ENCODE assay signal across 16 cellular contexts in genomic region chr14:97719043-97719442, GRCh38.
DNase-seq lines count a peak whose midpoint lies in the region; ATAC-seq lines count a peak whose summit lies in the region.
"Had no signal": no experiment of that assay in that cellular context is flagged by ENCODE, and none has a peak within 500 bp of the region (broad histone marks: within the 10 kb centered on the region; RNA-seq: fewer than 3 reads in every experiment).

No MANE protein-coding gene starts in this region.

- H3K4me3 ChIP-seq in thymus (ENCODE audit: low read length) = peak overlapping the region; percentile 25
- H3K4me3 ChIP-seq: K562 had no signal

- intact Hi-C loops in activated CD4-positive, alpha-beta T cell treated with anti-CD3 and anti-CD28 coated beads for 36 hours (cut with DNase I, micrococcal nuclease) = loop anchor here in 1 of 2 experiments (10.0 kb wide), 1 partner anchor 1556 kb away; the partner anchor contains the start of gene BCL11B

- H3K27me3 Mint-ChIP-seq in activated CD4-positive, alpha-beta T cell treated with anti-CD3 and anti-CD28 coated beads for 36 hours = no peaks in the 10 kb centered on the region
- no peaks in the 10 kb centered on the region for H3K27me3 Mint-ChIP-seq in activated naive CD8-positive, alpha-beta T cell
- H3K27me3 Mint-ChIP-seq in activated naive CD8-positive, alpha-beta T cell treated with anti-CD3 and anti-CD28 coated beads for 36 hours = no peaks in the 10 kb centered on the region
- no peaks in the 10 kb centered on the region for H3K27me3 Mint-ChIP-seq in T-helper 17 cell

- DNase-seq in activated CD4-positive, alpha-beta T cell treated with anti-CD3 and anti-CD28 coated beads for 36 hours = no peak
- no peak for DNase-seq in activated CD4-positive, alpha-beta T cell treated with anti-CD3 and anti-CD28 coated beads for 48 hours
- DNase-seq in activated naive CD8-positive, alpha-beta T cell treated with anti-CD3 and anti-CD28 coated beads for 36 hours = no peak
- no peak for DNase-seq in T-helper 17 cell
- DNase-seq in iPS-NIHi7 (ENCODE audit: extremely low spot score) = no peak
- DNase-seq: DMS53, NCI-H1105 treated with DMSO at 0.1 percent for 48 hours, NCI-H1694 treated with DMSO at 0.1 percent for 48 hours, NCI-H510A, NCI-H748 treated with DMSO at 0.1 percent for 48 hours, Right ventricle myocardium superior had no signal

- no peaks in the 10 kb centered on the region for H3K9me3 ChIP-seq in T-helper 17 cell (ENCODE audit: control insufficient read depth, low read length, poor library complexity, severe bottlenecking)
- H3K9me3 ChIP-seq in thymus (ENCODE audit: control insufficient read depth) = no peaks in the 10 kb centered on the region

- no peaks in the 10 kb centered on the region for H3K27me3 ChIP-seq in thymus (ENCODE audit: control insufficient read depth, insufficient read depth)

- ATAC-seq in activated CD4-positive, alpha-beta T cell treated with anti-CD3 and anti-CD28 coated beads for 36 hours = peak; percentile 9
- ATAC-seq in T-helper 17 cell (no peak), GM21526 (IDR thresholded peaks at IDR 0.05; ENCODE audit: low FRiP score, unreplicated experiment) (no peak)
- ATAC-seq: K562 had no signal

- H3K4me1 Mint-ChIP-seq in activated CD4-positive, alpha-beta T cell treated with anti-CD3 and anti-CD28 coated beads for 36 hours = peaks cover 51% of the 10 kb centered on the region
- peaks cover 53% of the 10 kb centered on the region for H3K4me1 Mint-ChIP-seq in activated naive CD8-positive, alpha-beta T cell (ENCODE audit: low read depth)
- H3K4me1 Mint-ChIP-seq in activated naive CD8-positive, alpha-beta T cell treated with anti-CD3 and anti-CD28 coated beads for 36 hours = peaks cover 31% of the 10 kb centered on the region
- H3K4me1 Mint-ChIP-seq in T-helper 17 cell = peaks cover 45% of the 10 kb centered on the region
- H3K4me1 Mint-ChIP-seq: B cell had no signal

- CTCF ChIA-PET in activated CD4-positive, alpha-beta T cell treated with anti-CD3 and anti-CD28 coated beads for 36 hours (lab: Charles Lee) = interaction anchor here (0.8 kb wide), 1 partner anchor 29 kb away, joined by 3 read pairs; no protein-coding TSS in a partner anchor

- H3K4me3 Mint-ChIP-seq in activated CD4-positive, alpha-beta T cell treated with anti-CD3 and anti-CD28 coated beads for 36 hours = no peak overlapping the region
- no peak overlapping the region for H3K4me3 Mint-ChIP-seq in activated naive CD8-positive, alpha-beta T cell
- H3K4me3 Mint-ChIP-seq in activated naive CD8-positive, alpha-beta T cell treated with anti-CD3 and anti-CD28 coated beads for 36 hours = no peak overlapping the region
- no peak overlapping the region for H3K4me3 Mint-ChIP-seq in T-helper 17 cell
- H3K4me3 Mint-ChIP-seq: B cell had no signal

- 58% methylated on average over 1 of the region's 1 CpG for WGBS in thymus

- H3K27ac Mint-ChIP-seq in activated CD4-positive, alpha-beta T cell treated with anti-CD3 and anti-CD28 coated beads for 36 hours = peak overlapping the region; percentile 55
- H3K27ac Mint-ChIP-seq in activated naive CD8-positive, alpha-beta T cell = peak overlapping the region; percentile 61
- no peak overlapping the region for H3K27ac Mint-ChIP-seq in activated naive CD8-positive, alpha-beta T cell treated with anti-CD3 and anti-CD28 coated beads for 36 hours
- H3K27ac Mint-ChIP-seq in T-helper 17 cell = peak overlapping the region; percentile 35
- H3K27ac Mint-ChIP-seq: B cell had no signal

- H3K27ac ChIP-seq in thymus (ENCODE audit: low read depth) = peak overlapping the region; percentile 90

- POLR2A ChIA-PET in activated CD4-positive, alpha-beta T cell treated with anti-CD3 and anti-CD28 coated beads for 36 hours (lab: Charles Lee) = no interaction called here

- H3K36me3 ChIP-seq in thymus (ENCODE audit: control insufficient read depth, insufficient read depth) = no peaks in the 10 kb centered on the region

- peaks cover 11% of the 10 kb centered on the region for H3K9me3 Mint-ChIP-seq in activated CD4-positive, alpha-beta T cell treated with anti-CD3 and anti-CD28 coated beads for 36 hours (ENCODE audit: low read depth)
- H3K9me3 Mint-ChIP-seq in activated naive CD8-positive, alpha-beta T cell (ENCODE audit: low read depth) = peaks cover 5% of the 10 kb centered on the region
- peaks cover 9% of the 10 kb centered on the region for H3K9me3 Mint-ChIP-seq in activated naive CD8-positive, alpha-beta T cell treated with anti-CD3 and anti-CD28 coated beads for 36 hours

- peaks cover 24% of the 10 kb centered on the region for H3K4me1 ChIP-seq in thymus (ENCODE audit: control insufficient read depth, insufficient read depth, low read length)

- peaks cover 5% of the 10 kb centered on the region for H3K36me3 Mint-ChIP-seq in activated CD4-positive, alpha-beta T cell treated with anti-CD3 and anti-CD28 coated beads for 36 hours (ENCODE audit: low read depth)
- peaks cover 3% of the 10 kb centered on the region for H3K36me3 Mint-ChIP-seq in activated naive CD8-positive, alpha-beta T cell
- H3K36me3 Mint-ChIP-seq in activated naive CD8-positive, alpha-beta T cell treated with anti-CD3 and anti-CD28 coated beads for 36 hours = peaks cover 4% of the 10 kb centered on the region
- H3K36me3 Mint-ChIP-seq in T-helper 17 cell (ENCODE audit: low read depth) = no peaks in the 10 kb centered on the region
